25 cellular contexts compared by ENCODE assay signal in the genomic region with DNA sequence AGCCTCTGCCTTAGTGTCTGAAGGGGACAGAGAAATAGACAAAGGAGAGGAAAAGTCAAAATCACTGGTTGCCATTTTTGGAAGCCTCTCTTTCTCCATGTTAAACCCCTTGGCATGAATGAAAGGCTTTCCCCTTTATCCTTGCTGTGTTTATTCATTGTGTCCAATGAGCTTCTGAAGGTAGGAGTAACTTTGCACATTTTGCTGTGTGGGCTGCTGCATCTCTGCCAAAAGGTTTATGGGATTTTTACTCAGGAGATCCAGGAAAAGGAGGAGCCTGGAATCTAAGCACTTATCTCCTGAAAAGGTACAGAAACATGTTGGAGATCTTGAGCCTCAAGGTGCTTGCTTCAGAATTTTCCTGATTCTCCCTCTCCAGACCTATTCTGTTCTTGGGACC. TPM values are rescaled to one million over a fixed set of nuclear protein-coding genes. Genes with fewer than 3 reads are reported as not detected.
DNase-seq lines count a peak whose midpoint lies in the region; ATAC-seq and TF ChIP-seq lines count a peak whose summit lies in the region.
"Had no signal": no experiment of that assay in that cellular context is flagged by ENCODE, and none has a peak within 500 bp of the region (broad histone marks: within the 10 kb centered on the region; RNA-seq: fewer than 3 reads in every experiment).

No MANE protein-coding gene starts in this region.

- H3K4me1 ChIP-seq in hepatocyte (ENCODE audit: insufficient read depth) (peaks cover 18% of the 10 kb centered on the region), GM23248 (ENCODE audit: insufficient read depth) (peaks cover 8% of the 10 kb centered on the region)

- no peak for ATAC-seq in activated naive CD8-positive, alpha-beta T cell treated with anti-CD3 and anti-CD28 coated beads, Interleukin-2, amount 10 ng/mL, durations not matched to agents 7 days and 5 days (ENCODE audit: low read depth)
- ATAC-seq: HepG2 had no signal

- H3K4me3 ChIP-seq in hepatocyte = no peak overlapping the region
- no peak overlapping the region for H3K4me3 ChIP-seq in GM23248
- H3K4me3 ChIP-seq: SK-N-MC had no signal

- H3K9me3 Mint-ChIP-seq in activated naive CD8-positive, alpha-beta T cell treated with anti-CD3 and anti-CD28 coated beads, Interleukin-2, amount 10 ng/mL, durations not matched to agents 7 days and 5 days = no peaks in the 10 kb centered on the region
- H3K9me3 Mint-ChIP-seq in activated naive CD8-positive, alpha-beta T cell treated with anti-CD3 and anti-CD28 coated beads for 36 hours = no peaks in the 10 kb centered on the region
- H3K9me3 Mint-ChIP-seq: CD8-positive, alpha-beta memory T cell had no signal

- no peak for DNase-seq in activated naive CD8-positive, alpha-beta T cell treated with anti-CD3 and anti-CD28 coated beads, Interleukin-2, amount 10 ng/mL, durations not matched to agents 7 days and 5 days
- no peak for DNase-seq in activated naive CD8-positive, alpha-beta T cell treated with anti-CD3 and anti-CD28 coated beads for 36 hours
- no peak for DNase-seq in hepatocyte (ENCODE audit: low spot score)
- DNase-seq in superior temporal gyrus (ENCODE audit: extremely low spot score) = peak; percentile 46
- DNase-seq in NCI-H1930 (lab: John Stamatoyannopoulos, UW) = no peak
- DNase-seq in GM23248 = no peak
- no peak for DNase-seq in T-helper 9 cell
- DNase-seq: AML-193; CD8-positive, alpha-beta memory T cell; DMS 273 treated with DMSO at 0.1 percent for 48 hours; DMS79; GF-D8; Karpas-422; MV-4-11; NCI-H1105; NCI-H1436 treated with DMSO at 0.1 percent for 48 hours; NCI-H2029; NCI-H446; NCI-H524 treated with DMSO at 0.1 percent for 48 hours; NCI-H774; SIG-M5 had no signal

- H3K36me3 ChIP-seq in hepatocyte (replicated peaks; ENCODE audit: insufficient read depth, low read depth) (no peaks in the 10 kb centered on the region), GM23248 (ENCODE audit: low read depth) (peaks cover 11% of the 10 kb centered on the region)

- H3K4me2 ChIP-seq in hepatocyte (peak overlapping the region; percentile 23), GM23248 (ENCODE audit: unreplicated experiment) (no peak overlapping the region)

- peak overlapping the region; percentile 54 for H3K27ac ChIP-seq in VCaP
- no peak overlapping the region for H3K27ac ChIP-seq in hepatocyte
- H3K27ac ChIP-seq in GM23248 = no peak overlapping the region
- H3K27ac ChIP-seq: C4-2B, SK-N-MC had no signal

- H3K9me3 ChIP-seq in hepatocyte (ENCODE audit: low read depth) (no peaks in the 10 kb centered on the region), GM23248 (ENCODE audit: low read depth) (no peaks in the 10 kb centered on the region)

- no peak for TF ChIP-seq CTCF in VCaP (conservative IDR thresholded peaks at IDR 0.05)
- TF ChIP-seq CTCF in hepatocyte (IDR thresholded peaks at IDR 0.05; ENCODE audit: poor library complexity) = no peak

- H3K27me3 Mint-ChIP-seq in activated naive CD8-positive, alpha-beta T cell treated with anti-CD3 and anti-CD28 coated beads, Interleukin-2, amount 10 ng/mL, durations not matched to agents 7 days and 5 days = no peaks in the 10 kb centered on the region
- H3K27me3 Mint-ChIP-seq in activated naive CD8-positive, alpha-beta T cell treated with anti-CD3 and anti-CD28 coated beads for 36 hours = no peaks in the 10 kb centered on the region
- H3K27me3 Mint-ChIP-seq: CD8-positive, alpha-beta memory T cell had no signal

- peaks cover 38% of the 10 kb centered on the region for H3K36me3 Mint-ChIP-seq in activated naive CD8-positive, alpha-beta T cell treated with anti-CD3 and anti-CD28 coated beads, Interleukin-2, amount 10 ng/mL, durations not matched to agents 7 days and 5 days
- H3K36me3 Mint-ChIP-seq in activated naive CD8-positive, alpha-beta T cell treated with anti-CD3 and anti-CD28 coated beads for 36 hours = peaks cover 41% of the 10 kb centered on the region

- H3K9me2 ChIP-seq in hepatocyte (replicated peaks; ENCODE audit: insufficient read depth) (no peaks in the 10 kb centered on the region), GM23248 (ENCODE audit: insufficient read depth) (no peaks in the 10 kb centered on the region)

- H3K4me3 Mint-ChIP-seq in activated naive CD8-positive, alpha-beta T cell treated with anti-CD3 and anti-CD28 coated beads, Interleukin-2, amount 10 ng/mL, durations not matched to agents 7 days and 5 days = peak overlapping the region; percentile 25
- H3K4me3 Mint-ChIP-seq in activated naive CD8-positive, alpha-beta T cell treated with anti-CD3 and anti-CD28 coated beads for 36 hours = no peak overlapping the region

- in situ Hi-C loops in GM23248 (cut with MboI) = no loop called here

- H3K4me1 Mint-ChIP-seq in activated naive CD8-positive, alpha-beta T cell treated with anti-CD3 and anti-CD28 coated beads, Interleukin-2, amount 10 ng/mL, durations not matched to agents 7 days and 5 days = peaks cover 42% of the 10 kb centered on the region
- peaks cover 24% of the 10 kb centered on the region for H3K4me1 Mint-ChIP-seq in activated naive CD8-positive, alpha-beta T cell treated with anti-CD3 and anti-CD28 coated beads for 36 hours

- H3K9ac ChIP-seq in GM23248 = no peak overlapping the region

- H3K27ac Mint-ChIP-seq in activated naive CD8-positive, alpha-beta T cell treated with anti-CD3 and anti-CD28 coated beads, Interleukin-2, amount 10 ng/mL, durations not matched to agents 7 days and 5 days = no peak overlapping the region
- H3K27ac Mint-ChIP-seq in activated naive CD8-positive, alpha-beta T cell treated with anti-CD3 and anti-CD28 coated beads for 36 hours = no peak overlapping the region

- POLR2A ChIA-PET in activated naive CD8-positive, alpha-beta T cell treated with anti-CD3 and anti-CD28 coated beads, Interleukin-2, amount 10 ng/mL, durations not matched to agents 7 days and 5 days (lab: Charles Lee) = interaction anchor here (0.6 to 2.0 kb wide), 4 partner anchors 15 to 289 kb away, joined by 3 to 11 read pairs (median 3); a partner anchor contains a TSS

- no peaks in the 10 kb centered on the region for H3F3A ChIP-seq in GM23248 (ENCODE audit: insufficient read depth)

- H3K27me3 ChIP-seq in hepatocyte = no peaks in the 10 kb centered on the region
- H3K27me3 ChIP-seq in GM23248 (replicated peaks; ENCODE audit: insufficient read depth) = no peaks in the 10 kb centered on the region

- H3K79me2 ChIP-seq in hepatocyte = peaks cover 31% of the 10 kb centered on the region
- H3K79me2 ChIP-seq in GM23248 (ENCODE audit: insufficient read depth) = peaks cover 42% of the 10 kb centered on the region

- H4K20me1 ChIP-seq in hepatocyte (ENCODE audit: insufficient read depth, poor library complexity, severe bottlenecking) (no peaks in the 10 kb centered on the region), GM23248 (ENCODE audit: insufficient read depth) (no peaks in the 10 kb centered on the region)

- H2AFZ ChIP-seq in hepatocyte = no peak overlapping the region
- no peak overlapping the region for H2AFZ ChIP-seq in GM23248

RNA-seq across cellular contexts. Expression of a gene that starts 3.9 kb away (rescaled TPM):
- total RNA-seq in activated naive CD8-positive, alpha-beta T cell treated with anti-CD3 and anti-CD28 coated beads, Interleukin-2, amount 10 ng/mL, durations not matched to agents 7 days and 5 days = 10 to 100 TPM; 57.3 to 62.7 TPM
- 10 to 100 TPM; 45.3 to 45.7 TPM for total RNA-seq in activated naive CD8-positive, alpha-beta T cell treated with anti-CD3 and anti-CD28 coated beads for 36 hours
- total RNA-seq in hepatocyte = 19.4 and 21.1 TPM in 2 replicates
- polyA plus RNA-seq in hepatocyte (30.6 and 37.5 TPM in 2 replicates), GM23248 (2016; fragmentation: Nextera tagmentation; extraction: Ambion mirVana) (19.4 and 21.2 TPM in 2 replicates)
- 17.9 and 27.2 TPM in 2 replicates for total RNA-seq in GM23248 (2014; rRNA removed; shearing (Covaris generic))

RNA-seq across cellular contexts. Expression of a gene that starts 4.1 kb away (rescaled TPM):
- total RNA-seq in activated naive CD8-positive, alpha-beta T cell treated with anti-CD3 and anti-CD28 coated beads, Interleukin-2, amount 10 ng/mL, durations not matched to agents 7 days and 5 days = 100 to 1,000 TPM; 222 to 237 TPM
- total RNA-seq in activated naive CD8-positive, alpha-beta T cell treated with anti-CD3 and anti-CD28 coated beads for 36 hours = 100 to 1,000 TPM; 131 to 143 TPM
- total RNA-seq in hepatocyte = 20.7 and 29.5 TPM in 2 replicates
- polyA plus RNA-seq in hepatocyte (272 and 299 TPM in 2 replicates), GM23248 (2016; fragmentation: Nextera tagmentation; extraction: Ambion mirVana) (321 and 343 TPM in 2 replicates)
- 35.8 and 37.8 TPM in 2 replicates for total RNA-seq in GM23248 (2014; rRNA removed; shearing (Covaris generic))

RNA-seq across cellular contexts. Expression of a gene that starts 6.2 kb away (rescaled TPM):
- total RNA-seq in activated naive CD8-positive, alpha-beta T cell treated with anti-CD3 and anti-CD28 coated beads, Interleukin-2, amount 10 ng/mL, durations not matched to agents 7 days and 5 days = 10 to 100 TPM; 10.6 to 12.5 TPM
- 1 to 10 TPM; 7.5 to 8.4 TPM for total RNA-seq in activated naive CD8-positive, alpha-beta T cell treated with anti-CD3 and anti-CD28 coated beads for 36 hours
- total RNA-seq in hepatocyte = 1.4 and 1.8 TPM in 2 replicates
- polyA plus RNA-seq in hepatocyte (1.8 and 3.8 TPM in 2 replicates), GM23248 (2016; fragmentation: Nextera tagmentation; extraction: Ambion mirVana) (0.08 and 0.24 TPM in 2 replicates)
- 0.22 TPM in 1 of 2 replicates, not detected in the other for total RNA-seq in GM23248 (2014; rRNA removed; shearing (Covaris generic))
- polyA plus RNA-seq: CD8-positive, alpha-beta memory T cell had no signal

RNA-seq across cellular contexts. Expression of a gene that starts 19.8 kb away (rescaled TPM):
- total RNA-seq in activated naive CD8-positive, alpha-beta T cell treated with anti-CD3 and anti-CD28 coated beads, Interleukin-2, amount 10 ng/mL, durations not matched to agents 7 days and 5 days = 1 to 10 TPM; 4.5 to 5.5 TPM
- 1 to 10 TPM; 4.0 to 4.1 TPM for total RNA-seq in activated naive CD8-positive, alpha-beta T cell treated with anti-CD3 and anti-CD28 coated beads for 36 hours
- 2.9 and 3.5 TPM in 2 replicates for total RNA-seq in hepatocyte
- polyA plus RNA-seq in hepatocyte (2.5 and 4.8 TPM in 2 replicates), GM23248 (2016; fragmentation: Nextera tagmentation; extraction: Ambion mirVana) (3.1 and 4.3 TPM in 2 replicates)
- total RNA-seq in GM23248 (2014; rRNA removed; shearing (Covaris generic)) = 4.3 and 15.3 TPM in 2 replicates

RNA-seq across cellular contexts. Expression of a gene that starts 47.3 kb away (rescaled TPM):
- total RNA-seq in activated naive CD8-positive, alpha-beta T cell treated with anti-CD3 and anti-CD28 coated beads, Interleukin-2, amount 10 ng/mL, durations not matched to agents 7 days and 5 days = 100 to 1,000 TPM; 194 to 199 TPM
- total RNA-seq in activated naive CD8-positive, alpha-beta T cell treated with anti-CD3 and anti-CD28 coated beads for 36 hours = 100 to 1,000 TPM; 123 to 129 TPM
- 65.6 and 75.3 TPM in 2 replicates for total RNA-seq in hepatocyte
- 41.2 and 49.4 TPM in 2 replicates for polyA plus RNA-seq in hepatocyte
- total RNA-seq in GM23248 (2014; rRNA removed; shearing (Covaris generic)) = 56.5 and 73.6 TPM in 2 replicates
- polyA plus RNA-seq in GM23248 (2016; fragmentation: Nextera tagmentation; extraction: Ambion mirVana) = 14.0 and 16.0 TPM in 2 replicates
